ENCODE assay signal across 17 cellular contexts in the genomic region with DNA sequence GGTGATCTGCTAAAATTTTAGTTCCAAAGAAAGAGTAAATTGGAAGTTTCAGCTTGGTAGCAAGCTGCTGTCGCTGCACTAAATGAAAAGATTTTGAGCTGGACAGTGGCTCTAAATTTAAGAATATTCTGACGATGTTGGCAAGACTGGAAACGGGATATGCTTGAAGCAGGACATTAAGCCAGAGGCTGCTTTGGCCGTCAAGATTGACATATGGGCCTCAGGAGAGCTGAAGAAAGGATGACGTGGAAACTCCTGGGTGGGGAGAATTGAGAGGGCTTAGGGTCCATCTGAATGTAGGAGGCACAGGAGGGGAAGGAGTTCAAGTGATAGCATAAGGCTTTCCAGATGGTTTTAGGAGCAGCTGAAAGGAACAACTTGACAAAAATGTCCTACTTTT.
"Had no signal": no experiment of that assay in that cellular context is flagged by ENCODE, and none has a peak within 500 bp of the region (broad histone marks: within the 10 kb centered on the region; RNA-seq: fewer than 3 reads in every experiment).

No MANE protein-coding gene starts in this region.

- H3K27me3 ChIP-seq: colonic mucosa, heart left ventricle, ovary, right atrium auricular region, suprapubic skin, thyroid gland, uterus had no signal

- H3K27ac ChIP-seq: colonic mucosa, heart left ventricle, ovary, right atrium auricular region, suprapubic skin, thyroid gland, uterus had no signal

- H3K9me3 Mint-ChIP-seq: neural crest cell, type B pancreatic cell had no signal

- FAIRE-seq: small intestine had no signal

- H3K4me1 ChIP-seq: colonic mucosa, heart left ventricle, right atrium auricular region, suprapubic skin, thyroid gland, uterus had no signal

- ATAC-seq: heart left ventricle; left colon; naive thymus-derived CD4-positive, alpha-beta T cell had no signal

- H3K27ac Mint-ChIP-seq: naive thymus-derived CD4-positive, alpha-beta T cell; type B pancreatic cell had no signal

- H3K4me1 Mint-ChIP-seq: naive thymus-derived CD4-positive, alpha-beta T cell; neural crest cell had no signal

- H3K36me3 ChIP-seq: colonic mucosa, heart left ventricle, ovary, right atrium auricular region, suprapubic skin, thyroid gland, uterus had no signal

- H3K9me3 ChIP-seq: colonic mucosa, heart left ventricle, ovary, right atrium auricular region, suprapubic skin, thyroid gland, uterus had no signal

- H3K4me3 ChIP-seq: colonic mucosa, heart left ventricle, ovary, right atrium auricular region, suprapubic skin, thyroid gland, uterus had no signal

- H3K4me3 Mint-ChIP-seq: naive thymus-derived CD4-positive, alpha-beta T cell; neural crest cell; type B pancreatic cell had no signal

- H3K36me3 Mint-ChIP-seq: naive thymus-derived CD4-positive, alpha-beta T cell had no signal

- DNase-seq: colonic mucosa; dermis blood vessel endothelial cell; foreskin melanocyte; heart left ventricle; hippocampal formation; left colon; naive thymus-derived CD4-positive, alpha-beta T cell; ovary; small intestine; stimulated activated CD4-positive, alpha-beta T cell treated with anti-CD3 and anti-CD28 coated beads, Interleukin-12 subunit alpha, Interleukin-12 subunit beta, amount 100 ng/mL, for 4 hours; stimulated activated naive CD4-positive, alpha-beta T cell treated with Interleukin-2 at 50 U/mL for 16 hours; thyroid gland; uterus had no signal
